In the genomic region with DNA sequence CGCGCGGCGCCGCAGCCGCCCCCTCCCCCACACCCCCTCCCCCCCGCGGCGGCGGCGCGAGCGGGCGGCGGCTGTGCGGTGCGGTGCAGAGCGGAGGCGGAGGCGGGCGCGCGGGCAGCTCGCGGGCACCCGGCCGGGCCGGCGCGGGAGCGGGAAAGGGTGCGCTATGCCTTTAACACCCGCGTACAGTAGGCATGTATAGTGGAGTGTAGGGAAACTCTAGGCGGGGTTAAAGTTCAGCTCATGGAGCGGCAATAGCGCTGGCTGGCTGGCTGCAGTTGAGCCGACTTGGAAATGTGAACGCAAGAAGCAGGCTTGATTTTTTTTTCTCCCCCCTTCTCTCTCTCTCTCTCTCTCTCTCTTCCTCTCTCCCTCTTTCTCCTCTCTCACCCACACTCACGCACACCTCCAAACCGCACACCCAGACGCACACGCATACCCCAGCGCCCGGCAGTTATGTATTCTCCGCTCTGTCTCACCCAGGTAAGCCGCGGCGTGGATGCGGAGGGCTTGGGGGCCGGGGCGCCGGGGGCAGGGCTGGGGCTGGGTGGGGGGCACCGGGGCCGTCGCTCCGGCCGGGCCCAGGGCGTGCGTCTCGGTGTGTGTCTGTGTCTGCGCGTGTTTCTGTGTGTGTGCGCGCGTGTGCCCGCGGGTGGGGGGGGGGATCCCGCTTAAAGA, we compare ENCODE assay signal across 8 cellular contexts. TPM values are rescaled to one million over a fixed set of nuclear protein-coding genes. Genes with fewer than 3 reads are reported as not detected.
DNase-seq lines count a peak whose midpoint lies in the region; ATAC-seq and TF ChIP-seq lines count a peak whose summit lies in the region.

NFIA (plus strand) TSS at position 226 of the 678 bp plus-strand sequence.

- H3K27ac ChIP-seq in right atrium auricular region: peak within 1 kb of the TSS; percentile 98

- H3K4me3 ChIP-seq in astrocyte of the cerebellum (ENCODE audit: low read depth, low read length) (peak within 1 kb of the TSS; percentile 65), right atrium auricular region (peak within 1 kb of the TSS; percentile 92 to 95)

- H3K9me3 ChIP-seq in right atrium auricular region: no peaks in the 10 kb centered on the region

- in situ Hi-C loops in astrocyte of the cerebellum (cut with HindIII; ENCODE audit: low sequenced_read_pairs): loop anchor here (25.0 kb wide), 1 partner anchor 380 kb away; no protein-coding TSS in a partner anchor

- no peaks in the 10 kb centered on the region for H3K27me3 ChIP-seq in right atrium auricular region

- ATAC-seq in HG03139 (IDR thresholded peaks at IDR 0.05; ENCODE audit: unreplicated experiment) (no peak), HG02623 (IDR thresholded peaks at IDR 0.05; ENCODE audit: unreplicated experiment) (no peak)

- H3K36me3 ChIP-seq in right atrium auricular region: no peaks in the 10 kb centered on the region

- peak in 11 of 14 donors; percentile 46 to 84 (median 68) for DNase-seq in C1 segment of cervical spinal cord (lab: John Stamatoyannopoulos, UW)
- peak; percentile 85 for DNase-seq in HuH-7.5 (ENCODE audit: low spot score)
- peak; percentile 45 for DNase-seq in SK-N-DZ (ENCODE audit: low spot score)
- DNase-seq in astrocyte of the cerebellum (ENCODE audit: low read depth): no peak
- DNase-seq in right atrium auricular region (ENCODE audit: low spot score): no peak
- DNase-seq in pons (ENCODE audit: low spot score): peak; percentile 62

- no peak for TF ChIP-seq CTCF in astrocyte of the cerebellum (IDR thresholded peaks at IDR 0.05; ENCODE audit: low read depth, low read length, missing control alignments)
- no peak for TF ChIP-seq CTCF in right atrium auricular region (IDR thresholded peaks at IDR 0.05)

- peaks cover 0 to 57% of the 10 kb centered on the region in 2 donors for H3K4me1 ChIP-seq in right atrium auricular region

RNA-seq across cellular contexts. Expression of gene NFIA, which starts in this region (rescaled TPM):
- polyA plus RNA-seq in SK-N-DZ (2014; cell fraction: cytosol; rRNA removed): 0.93 and 1.3 TPM in 2 replicates
- polyA plus RNA-seq in SK-N-DZ (2014; cell fraction: nucleus; rRNA removed): 0.22 and 0.55 TPM in 2 replicates
- total RNA-seq in right atrium auricular region: 10 to 100 TPM; 75.3 to 81.3 TPM

Comparison
In these comparisons a context has a peak if more than half of its experiments do, and no peak if none do; other contexts are left out.
1. DNase-seq: peak in C1 segment of cervical spinal cord (11 of 14), HuH-7.5 (single experiment), SK-N-DZ (single experiment) and pons (single experiment); none in astrocyte of the cerebellum (single experiment) and right atrium auricular region (single experiment).